Comparison of ENCODE assay signal across 1 cellular context in genomic region chr10:60236869-60237524, GRCh38.
TF ChIP-seq lines count a peak whose summit lies in the region.

No MANE protein-coding gene starts in this region.

TF ChIP-seq in GM12878, 131 proteins besides CTCF, POLR2A, EP300 and RAD21 (continued from another document and continues in another):
- TF ChIP-seq, protein P1, sequence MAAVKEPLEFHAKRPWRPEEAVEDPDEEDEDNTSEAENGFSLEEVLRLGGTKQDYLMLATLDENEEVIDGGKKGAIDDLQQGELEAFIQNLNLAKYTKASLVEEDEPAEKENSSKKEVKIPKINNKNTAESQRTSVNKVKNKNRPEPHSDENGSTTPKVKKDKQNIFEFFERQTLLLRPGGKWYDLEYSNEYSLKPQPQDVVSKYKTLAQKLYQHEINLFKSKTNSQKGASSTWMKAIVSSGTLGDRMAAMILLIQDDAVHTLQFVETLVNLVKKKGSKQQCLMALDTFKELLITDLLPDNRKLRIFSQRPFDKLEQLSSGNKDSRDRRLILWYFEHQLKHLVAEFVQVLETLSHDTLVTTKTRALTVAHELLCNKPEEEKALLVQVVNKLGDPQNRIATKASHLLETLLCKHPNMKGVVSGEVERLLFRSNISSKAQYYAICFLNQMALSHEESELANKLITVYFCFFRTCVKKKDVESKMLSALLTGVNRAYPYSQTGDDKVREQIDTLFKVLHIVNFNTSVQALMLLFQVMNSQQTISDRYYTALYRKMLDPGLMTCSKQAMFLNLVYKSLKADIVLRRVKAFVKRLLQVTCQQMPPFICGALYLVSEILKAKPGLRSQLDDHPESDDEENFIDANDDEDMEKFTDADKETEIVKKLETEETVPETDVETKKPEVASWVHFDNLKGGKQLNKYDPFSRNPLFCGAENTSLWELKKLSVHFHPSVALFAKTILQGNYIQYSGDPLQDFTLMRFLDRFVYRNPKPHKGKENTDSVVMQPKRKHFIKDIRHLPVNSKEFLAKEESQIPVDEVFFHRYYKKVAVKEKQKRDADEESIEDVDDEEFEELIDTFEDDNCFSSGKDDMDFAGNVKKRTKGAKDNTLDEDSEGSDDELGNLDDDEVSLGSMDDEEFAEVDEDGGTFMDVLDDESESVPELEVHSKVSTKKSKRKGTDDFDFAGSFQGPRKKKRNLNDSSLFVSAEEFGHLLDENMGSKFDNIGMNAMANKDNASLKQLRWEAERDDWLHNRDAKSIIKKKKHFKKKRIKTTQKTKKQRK (IDR thresholded peaks at IDR 0.05; ENCODE audit: low read depth, low read length), result no peak
- TF ChIP-seq MYB (IDR thresholded peaks at IDR 0.05; ENCODE audit: borderline replicate concordance, low read depth, low read length) (0 out of 2 replicates have a peak, but pooled peaks have one; percentile 48), FOXM1 (IDR thresholded peaks at IDR 0.05; ENCODE audit: low read depth, low read length) (peak; percentile 86), RELA (IDR thresholded peaks at IDR 0.05; ENCODE audit: borderline replicate concordance, partially characterized antibody) (no peak), IKZF2 (IDR thresholded peaks at IDR 0.05) (peak; percentile 98), ATF3 (IDR thresholded peaks at IDR 0.05; ENCODE audit: borderline replicate concordance, extremely low read depth, low read depth, low read length) (no peak), MYC (IDR thresholded peaks at IDR 0.05; ENCODE audit: insufficient read depth, insufficient read length, insufficient replicate concordance, low read length, severe bottlenecking) (no peak), IRF5 (IDR thresholded peaks at IDR 0.05; ENCODE audit: borderline replicate concordance) (no peak), JUNB (IDR thresholded peaks at IDR 0.05) (peak; percentile 65), CBFB (IDR thresholded peaks at IDR 0.05; ENCODE audit: low read depth) (peak; percentile 86), NR2C2 (IDR thresholded peaks at IDR 0.05; ENCODE audit: borderline replicate concordance, control insufficient read depth, insufficient read length, low read depth) (no peak), ZNF622 (IDR thresholded peaks at IDR 0.05) (no peak), IRF4 (IDR thresholded peaks at IDR 0.05; ENCODE audit: low read depth, low read length) (peak; percentile 95), SUZ12 (IDR thresholded peaks at IDR 0.05; ENCODE audit: unreplicated experiment) (no peak), ESRRA (IDR thresholded peaks at IDR 0.05; ENCODE audit: low read length) (no peak), NR2F1 (conservative IDR thresholded peaks at IDR 0.05) (peak; percentile 99), CHD2 (IDR thresholded peaks at IDR 0.05; ENCODE audit: borderline replicate concordance, low read depth, low read length) (peak; percentile 65; the same call in 1 of the 2 replicates), MEF2B (IDR thresholded peaks at IDR 0.05; ENCODE audit: partially characterized antibody, poor library complexity, severe bottlenecking) (peak; percentile 87), ZBTB11 (CRISPR knock-in tag; IDR thresholded peaks at IDR 0.05) (no peak), SREBF1 (IDR thresholded peaks at IDR 0.05; ENCODE audit: low read length) (no peak), REST (IDR thresholded peaks at IDR 0.05; ENCODE audit: low read depth, low read length) (no peak), LARP7 (IDR thresholded peaks at IDR 0.05) (no peak; the same call in 1 of the 2 replicates), TBL1XR1 (IDR thresholded peaks at IDR 0.05; ENCODE audit: low read depth, low read length) (peak; percentile 96), RFX5 (IDR thresholded peaks at IDR 0.05; ENCODE audit: low read depth, low read length) (no peak), RB1 (IDR thresholded peaks at IDR 0.05; ENCODE audit: borderline replicate concordance) (no peak), HDAC2 (IDR thresholded peaks at IDR 0.05) (no peak), SPI1 (IDR thresholded peaks at IDR 0.05; ENCODE audit: borderline replicate concordance, insufficient read depth, low read depth, low read length) (peak; percentile 99), NBN (IDR thresholded peaks at IDR 0.05) (peak; percentile 92), ZNF384 (IDR thresholded peaks at IDR 0.05; ENCODE audit: borderline replicate concordance, low read depth, low read length) (peak; percentile 37; the same call in 1 of the 2 replicates), HCFC1 (IDR thresholded peaks at IDR 0.05; ENCODE audit: low read length) (peak; percentile 32; the same call in 1 of the 2 replicates), NR2C1 (IDR thresholded peaks at IDR 0.05) (peak; percentile 60), BRCA1 (IDR thresholded peaks at IDR 0.05; ENCODE audit: low read depth, low read length) (no peak), CEBPB (IDR thresholded peaks at IDR 0.05; ENCODE audit: borderline replicate concordance in 1 of 2, low read depth in 2 of 2, low read length in 2 of 2) (0 out of 4 replicates have a peak, but pooled peaks of 1 of the 2 experiments have one; percentile 35), KAT2A (conservative IDR thresholded peaks at IDR 0.05; ENCODE audit: control insufficient read depth, low read depth, low read length) (no peak), FOXK2 (IDR thresholded peaks at IDR 0.05) (no peak), ZZZ3 (IDR thresholded peaks at IDR 0.05; ENCODE audit: control insufficient read depth, insufficient read length, low read depth) (no peak), TARDBP (IDR thresholded peaks at IDR 0.05; ENCODE audit: borderline replicate concordance) (no peak), CBX5 (IDR thresholded peaks at IDR 0.05; ENCODE audit: low read depth) (peak; percentile 64; the same call in 1 of the 2 replicates), PML (IDR thresholded peaks at IDR 0.05; ENCODE audit: low read length) (no peak), PAX5 (IDR thresholded peaks at IDR 0.05; ENCODE audit: borderline replicate concordance, low read depth, low read length) (peak; percentile 95), ZNF274 (IDR thresholded peaks at IDR 0.05; ENCODE audit: insufficient read depth, insufficient read length) (no peak), FOS (IDR thresholded peaks at IDR 0.05; ENCODE audit: borderline replicate concordance, extremely low read depth, insufficient read length) (no peak)
- TF ChIP-seq, protein P2, sequence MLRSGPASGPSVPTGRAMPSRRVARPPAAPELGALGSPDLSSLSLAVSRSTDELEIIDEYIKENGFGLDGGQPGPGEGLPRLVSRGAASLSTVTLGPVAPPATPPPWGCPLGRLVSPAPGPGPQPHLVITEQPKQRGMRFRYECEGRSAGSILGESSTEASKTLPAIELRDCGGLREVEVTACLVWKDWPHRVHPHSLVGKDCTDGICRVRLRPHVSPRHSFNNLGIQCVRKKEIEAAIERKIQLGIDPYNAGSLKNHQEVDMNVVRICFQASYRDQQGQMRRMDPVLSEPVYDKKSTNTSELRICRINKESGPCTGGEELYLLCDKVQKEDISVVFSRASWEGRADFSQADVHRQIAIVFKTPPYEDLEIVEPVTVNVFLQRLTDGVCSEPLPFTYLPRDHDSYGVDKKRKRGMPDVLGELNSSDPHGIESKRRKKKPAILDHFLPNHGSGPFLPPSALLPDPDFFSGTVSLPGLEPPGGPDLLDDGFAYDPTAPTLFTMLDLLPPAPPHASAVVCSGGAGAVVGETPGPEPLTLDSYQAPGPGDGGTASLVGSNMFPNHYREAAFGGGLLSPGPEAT (IDR thresholded peaks at IDR 0.05; ENCODE audit: low read depth), result peak; percentile 85
- TF ChIP-seq, protein P3, sequence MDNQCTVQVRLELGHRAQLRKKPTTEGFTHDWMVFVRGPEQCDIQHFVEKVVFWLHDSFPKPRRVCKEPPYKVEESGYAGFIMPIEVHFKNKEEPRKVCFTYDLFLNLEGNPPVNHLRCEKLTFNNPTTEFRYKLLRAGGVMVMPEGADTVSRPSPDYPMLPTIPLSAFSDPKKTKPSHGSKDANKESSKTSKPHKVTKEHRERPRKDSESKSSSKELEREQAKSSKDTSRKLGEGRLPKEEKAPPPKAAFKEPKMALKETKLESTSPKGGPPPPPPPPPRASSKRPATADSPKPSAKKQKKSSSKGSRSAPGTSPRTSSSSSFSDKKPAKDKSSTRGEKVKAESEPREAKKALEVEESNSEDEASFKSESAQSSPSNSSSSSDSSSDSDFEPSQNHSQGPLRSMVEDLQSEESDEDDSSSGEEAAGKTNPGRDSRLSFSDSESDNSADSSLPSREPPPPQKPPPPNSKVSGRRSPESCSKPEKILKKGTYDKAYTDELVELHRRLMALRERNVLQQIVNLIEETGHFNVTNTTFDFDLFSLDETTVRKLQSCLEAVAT (IDR thresholded peaks at IDR 0.05), result peak; percentile 82
